Comparison of ENCODE assay signal across 8 cellular contexts in the genomic region with DNA sequence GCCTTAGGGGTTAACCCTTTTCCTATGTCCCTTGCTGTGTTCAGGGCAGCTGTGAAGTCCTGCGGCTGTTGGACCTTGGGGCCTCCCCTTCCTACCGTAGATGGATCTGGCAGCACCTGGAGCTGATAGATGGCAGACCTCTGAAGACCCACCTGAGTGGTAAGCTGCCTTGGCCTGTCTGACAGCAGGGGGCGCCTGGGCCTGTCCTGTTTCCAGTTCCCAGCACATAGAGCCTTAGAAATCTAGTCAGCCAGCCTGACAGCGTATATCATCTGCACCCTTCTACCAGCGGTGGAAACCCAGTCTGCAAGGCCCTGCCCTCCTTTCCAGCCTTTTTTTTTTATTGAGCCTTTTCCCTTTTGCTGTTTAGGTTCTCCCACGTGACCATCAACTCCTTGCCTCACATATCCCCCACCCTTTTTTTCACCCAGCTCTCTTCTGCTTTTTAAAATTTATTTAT. TPM values are rescaled to one million over a fixed set of nuclear protein-coding genes. Genes with fewer than 3 reads are reported as not detected.
DNase-seq lines count a peak whose midpoint lies in the region; ATAC-seq and TF ChIP-seq lines count a peak whose summit lies in the region.

No MANE protein-coding gene starts in this region.

- H3K36me3 ChIP-seq in neutrophil = no peaks in the 10 kb centered on the region

- TF ChIP-seq POLR2A in NB4 (IDR thresholded peaks at IDR 0.05; ENCODE audit: extremely low read depth, insufficient read length) = no peak

- peaks cover 21% of the 10 kb centered on the region for H3K27me3 ChIP-seq in neutrophil

- peak; percentile 99 for TF ChIP-seq CTCF in NB4 (IDR thresholded peaks at IDR 0.05; ENCODE audit: low read depth, low read length)
- peak; percentile 98 for TF ChIP-seq CTCF in foreskin fibroblast (IDR thresholded peaks at IDR 0.05; ENCODE audit: low read depth, low read length)
- peak; percentile 46 for TF ChIP-seq CTCF in neutrophil (IDR thresholded peaks at IDR 0.05)

- peak; percentile 84 for DNase-seq in Daoy (ENCODE audit: low read depth)
- DNase-seq in NB4 (ENCODE audit: low read depth) = peak; percentile 84
- DNase-seq in SHP77 (lab: John Stamatoyannopoulos, UW) = peak; percentile 77
- DNase-seq in activated T-helper 9 cell treated with anti-CD3 and anti-CD28 coated beads, Interleukin-2, amount 50 U/mL, for 16 hours (ENCODE audit: low read depth) = peak; percentile 66
- peak; percentile 60 to 89 for DNase-seq in foreskin fibroblast
- peak; percentile 63 for DNase-seq in stromal cell of bone marrow (ENCODE audit: low read depth)

- no peak overlapping the region for H3K27ac ChIP-seq in neutrophil

- no peak overlapping the region for H3K4me3 ChIP-seq in NB4 (ENCODE audit: low read depth, low read length)
- no peak overlapping the region for H3K4me3 ChIP-seq in foreskin fibroblast (ENCODE audit: low read depth in 1 of 2, low read length in 2 of 2)
- H3K4me3 ChIP-seq in neutrophil (ENCODE audit: low read depth in 1 of 2, low read length in 1 of 2) = no peak overlapping the region

- no peaks in the 10 kb centered on the region for H3K9me3 ChIP-seq in neutrophil

- no peak for ATAC-seq in HG02763 (IDR thresholded peaks at IDR 0.05; ENCODE audit: unreplicated experiment)

- no peaks in the 10 kb centered on the region for H3K4me1 ChIP-seq in neutrophil (ENCODE audit: control insufficient read depth in 1 of 2, insufficient read depth in 1 of 2, low read depth in 1 of 2, low read length in 1 of 2)

RNA-seq across cellular contexts. Expression of a gene that starts 26.6 kb away (rescaled TPM):
- total RNA-seq in Daoy (2014; rRNA removed; shearing (Covaris generic)) = 3.5 and 8.1 TPM in 2 replicates

RNA-seq across cellular contexts. Expression of a gene that starts 40.7 kb away (rescaled TPM):
- total RNA-seq in Daoy (2014; rRNA removed; shearing (Covaris generic)) = 81.1 and 93.9 TPM in 2 replicates

Comparison
In these comparisons a context has a peak if more than half of its experiments do, and no peak if none do; other contexts are left out.
1. CTCF ChIP-seq: peak in every context shown above with its lines; median percentile 99 in NB4; 98 in foreskin fibroblast; 46 in neutrophil.